ENCODE assay signal across 17 cellular contexts in the genomic region with DNA sequence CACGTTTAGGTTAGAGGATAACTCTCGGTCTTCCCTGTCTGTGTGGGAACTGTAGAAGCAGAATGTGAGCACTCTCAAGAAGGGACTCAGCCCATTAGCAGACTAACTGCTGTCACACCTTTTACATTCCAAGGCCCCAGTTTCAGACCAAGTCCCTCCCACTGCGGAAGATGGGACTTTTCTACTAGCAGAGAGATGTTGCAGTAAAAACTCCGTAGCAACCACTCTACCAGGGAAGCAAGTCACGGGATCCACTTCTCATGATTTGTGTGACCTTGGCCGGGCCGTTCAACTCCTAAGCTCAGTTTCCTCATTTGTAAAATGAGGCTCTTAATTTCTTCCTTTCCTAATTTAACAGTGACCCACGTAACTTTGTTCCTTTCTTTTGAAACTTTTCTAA.
DNase-seq lines count a peak whose midpoint lies in the region; ATAC-seq and TF ChIP-seq lines count a peak whose summit lies in the region.
"Had no signal": no experiment of that assay in that cellular context is flagged by ENCODE, and none has a peak within 500 bp of the region (broad histone marks: within the 10 kb centered on the region; RNA-seq: fewer than 3 reads in every experiment).

No MANE protein-coding gene starts in this region.

- H3K9me3 Mint-ChIP-seq in brain: no peaks in the 10 kb centered on the region
- H3K9me3 Mint-ChIP-seq: activated CD4-positive, alpha-beta T cell treated with anti-CD3 and anti-CD28 coated beads, Interleukin-2, amount 10 ng/mL, durations not matched to agents 7 days and 5 days; activated T-cell treated with anti-CD3 and anti-CD28 coated beads, Interleukin-2, amount 50 U/mL, for 72 hours; nephron had no signal

- peaks cover 85% of the 10 kb centered on the region for H3K36me3 Mint-ChIP-seq in brain

- H3K36me3 ChIP-seq in Karpas-422 (ENCODE audit: insufficient read depth, low read length): no peaks in the 10 kb centered on the region
- peaks cover 2 to 12% (median 5%) of the 10 kb centered on the region in 3 donors for H3K36me3 ChIP-seq in skeletal muscle tissue (ENCODE audit: control insufficient read depth in 3 of 3, insufficient read depth in 3 of 3, low read length in 3 of 3)
- no peaks in the 10 kb centered on the region for H3K36me3 ChIP-seq in prostate gland
- H3K36me3 ChIP-seq: uterus had no signal

- no peak overlapping the region for H3K4me3 ChIP-seq in Karpas-422 (ENCODE audit: low read length)
- H3K4me3 ChIP-seq in skeletal muscle tissue (ENCODE audit: low read length in 3 of 3): no peak overlapping the region
- no peak overlapping the region for H3K4me3 ChIP-seq in prostate gland
- H3K4me3 ChIP-seq: mucosa of descending colon, spleen, uterus had no signal

- H3K9me3 ChIP-seq in Karpas-422 (ENCODE audit: low read length) (no peaks in the 10 kb centered on the region), skeletal muscle tissue (ENCODE audit: control insufficient read depth in 3 of 3, low read length in 3 of 3) (no peaks in the 10 kb centered on the region), prostate gland (no peaks in the 10 kb centered on the region)
- H3K9me3 ChIP-seq: mucosa of descending colon, spleen, uterus had no signal

- H3K4me2 ChIP-seq in Karpas-422 (ENCODE audit: low read depth, low read length, poor library complexity, severe bottlenecking): no peak overlapping the region

- H3K9ac ChIP-seq in Karpas-422 (ENCODE audit: low read length): no peak overlapping the region
- no peak overlapping the region for H3K9ac ChIP-seq in skeletal muscle tissue (ENCODE audit: low read depth in 1 of 3, low read length in 3 of 3)

- WGBS in prostate gland: 71% methylated on average over 8 of the region's 8 CpGs

- H3K27me3 ChIP-seq in Karpas-422 (ENCODE audit: low read length) (no peaks in the 10 kb centered on the region), layer of hippocampus (ENCODE audit: control insufficient read depth, insufficient read depth, low read length) (no peaks in the 10 kb centered on the region), skeletal muscle tissue (ENCODE audit: control insufficient read depth in 3 of 3, insufficient read depth in 3 of 3, low read length in 3 of 3) (no peaks in the 10 kb centered on the region), prostate gland (replicated peaks; ENCODE audit: insufficient read depth) (no peaks in the 10 kb centered on the region)
- H3K27me3 ChIP-seq: spleen, uterus had no signal

- DNase-seq in Karpas-422 (peak; percentile 20), prostate gland (ENCODE audit: low spot score) (no peak), NAMALWA (ENCODE audit: low spot score) (no peak)
- DNase-seq: amniotic stem cell, cortex of kidney, spleen, uterus had no signal

- intact Hi-C loops in prostate gland (cut with DNase I): loop anchor here (10.0 kb wide), 2 partner anchors 101 to 261 kb away; no protein-coding TSS in a partner anchor

- peaks cover 34% of the 10 kb centered on the region for H3K4me1 Mint-ChIP-seq in brain
- H3K4me1 Mint-ChIP-seq: activated CD4-positive, alpha-beta T cell treated with anti-CD3 and anti-CD28 coated beads, Interleukin-2, amount 10 ng/mL, durations not matched to agents 7 days and 5 days had no signal

- peak overlapping the region in 1 of 5 experiments; percentile 21 for H3K4me3 Mint-ChIP-seq in brain
- H3K4me3 Mint-ChIP-seq: activated CD4-positive, alpha-beta T cell treated with anti-CD3 and anti-CD28 coated beads, Interleukin-2, amount 10 ng/mL, durations not matched to agents 7 days and 5 days; activated T-cell treated with anti-CD3 and anti-CD28 coated beads, Interleukin-2, amount 50 U/mL, for 72 hours; nephron had no signal

- H3K9me2 ChIP-seq in Karpas-422 (replicated peaks; ENCODE audit: insufficient read depth, low read length): no peaks in the 10 kb centered on the region

- H2AFZ ChIP-seq in Karpas-422 (ENCODE audit: low read length): no peak overlapping the region

- peak overlapping the region in 4 of 5 experiments; percentile 29 to 92 (median 86) for H3K27ac Mint-ChIP-seq in brain
- H3K27ac Mint-ChIP-seq: activated CD4-positive, alpha-beta T cell treated with anti-CD3 and anti-CD28 coated beads, Interleukin-2, amount 10 ng/mL, durations not matched to agents 7 days and 5 days; activated T-cell treated with anti-CD3 and anti-CD28 coated beads, Interleukin-2, amount 50 U/mL, for 72 hours; nephron had no signal

- H3K27ac ChIP-seq in Karpas-422 (ENCODE audit: low read length) (no peak overlapping the region), layer of hippocampus (ENCODE audit: low read depth, low read length) (peak overlapping the region; percentile 60), skeletal muscle tissue (ENCODE audit: low read depth, low read length) (peak overlapping the region; percentile 81), prostate gland (peak overlapping the region in 1 of 2 donors; percentile 0)
- H3K27ac ChIP-seq: C4-2B, uterus had no signal

- no peaks in the 10 kb centered on the region for H3K79me2 ChIP-seq in Karpas-422 (ENCODE audit: low read length)

- no peaks in the 10 kb centered on the region for H4K20me1 ChIP-seq in Karpas-422 (ENCODE audit: insufficient read depth, low read depth, low read length)

- no peak for TF ChIP-seq POLR2A in prostate gland (IDR thresholded peaks at IDR 0.05)

- ATAC-seq in HG03432 (IDR thresholded peaks at IDR 0.05; ENCODE audit: unreplicated experiment) (no peak), GM19467 (IDR thresholded peaks at IDR 0.05; ENCODE audit: unreplicated experiment) (no peak)

- H3K4me1 ChIP-seq in Karpas-422 (ENCODE audit: low read length): no peaks in the 10 kb centered on the region
- peaks cover 20 to 32% (median 25%) of the 10 kb centered on the region in 3 donors for H3K4me1 ChIP-seq in skeletal muscle tissue (ENCODE audit: control insufficient read depth in 3 of 3, insufficient read depth in 3 of 3, low read length in 3 of 3)
- H3K4me1 ChIP-seq in prostate gland (replicated peaks): no peaks in the 10 kb centered on the region
- H3K4me1 ChIP-seq: uterus had no signal

- TF ChIP-seq CTCF in brain (conservative IDR thresholded peaks at IDR 0.05): no peak
- TF ChIP-seq CTCF in prostate gland (IDR thresholded peaks at IDR 0.05): no peak

- H3K27me3 Mint-ChIP-seq in brain: no peaks in the 10 kb centered on the region
- H3K27me3 Mint-ChIP-seq: activated CD4-positive, alpha-beta T cell treated with anti-CD3 and anti-CD28 coated beads, Interleukin-2, amount 10 ng/mL, durations not matched to agents 7 days and 5 days had no signal
